ENCODE assay signal across 1 cellular context in genomic region chr11:100709233-100709999, GRCh38.
TF ChIP-seq lines count a peak whose summit lies in the region.

No MANE protein-coding gene starts in this region.

TF ChIP-seq in IMR-90, 13 proteins besides CTCF, POLR2A, EP300 and RAD21:
- no peak for TF ChIP-seq RFX5 (IDR thresholded peaks at IDR 0.05; ENCODE audit: low read depth, low read length)
